ENCODE assay signal across 8 cellular contexts in genomic region chr4:4430492-4431195, GRCh38. TPM values are rescaled to one million over a fixed set of nuclear protein-coding genes. Genes with fewer than 3 reads are reported as not detected.
DNase-seq lines count a peak whose midpoint lies in the region; ATAC-seq and TF ChIP-seq lines count a peak whose summit lies in the region.

No MANE protein-coding gene starts in this region.

- no peak overlapping the region for H3K4me2 ChIP-seq in OCI-LY3 (ENCODE audit: low read length)
- no peak overlapping the region for H3K4me2 ChIP-seq in smooth muscle cell

- peak; percentile 68 for ATAC-seq in HG03159 (IDR thresholded peaks at IDR 0.05; ENCODE audit: unreplicated experiment)
- no peak for ATAC-seq in GM18870 (IDR thresholded peaks at IDR 0.05; ENCODE audit: unreplicated experiment)

- H3K4me3 ChIP-seq in OCI-LY3 (ENCODE audit: low read length) (no peak overlapping the region), smooth muscle cell (no peak overlapping the region)

- 34% methylated on average over 7 of the region's 7 CpGs for WGBS in smooth muscle cell (ENCODE audit: low lambda C conversion rate)

- H4K20me1 ChIP-seq in OCI-LY3 (ENCODE audit: insufficient read depth, low read length) = no peaks in the 10 kb centered on the region
- peaks cover 21% of the 10 kb centered on the region for H4K20me1 ChIP-seq in smooth muscle cell (ENCODE audit: low read depth)

- DNase-seq in AG08395 (ENCODE audit: low spot score) (peak; percentile 96), GM13976 (ENCODE audit: low spot score) (peak; percentile 69), glomerular visceral epithelial cell (ENCODE audit: extremely low spot score) (peak; percentile 67), smooth muscle cell (lab: John Stamatoyannopoulos, UW; ENCODE audit: unreplicated experiment) (no peak)
- peak; percentile 16 for DNase-seq in activated T-helper 9 cell treated with anti-CD3 and anti-CD28 coated beads, Interleukin-2, amount 50 U/mL, for 16 hours (ENCODE audit: low read depth)

- no peaks in the 10 kb centered on the region for H3F3A ChIP-seq in smooth muscle cell (ENCODE audit: low read depth)

- H3K36me3 ChIP-seq in OCI-LY3 (replicated peaks; ENCODE audit: low read depth, low read length) (peaks cover 11% of the 10 kb centered on the region), smooth muscle cell (ENCODE audit: low read depth) (no peaks in the 10 kb centered on the region)

- H3K4me1 ChIP-seq in OCI-LY3 (ENCODE audit: low read length) = peaks cover 4% of the 10 kb centered on the region
- peaks cover 9% of the 10 kb centered on the region for H3K4me1 ChIP-seq in smooth muscle cell (ENCODE audit: low read depth)

- no peaks in the 10 kb centered on the region for H3K27me3 ChIP-seq in OCI-LY3 (ENCODE audit: low read depth, low read length)
- no peaks in the 10 kb centered on the region for H3K27me3 ChIP-seq in smooth muscle cell (ENCODE audit: low read depth)

- H3K27ac ChIP-seq in OCI-LY3 (ENCODE audit: low read length) (no peak overlapping the region), smooth muscle cell (ENCODE audit: low read depth) (no peak overlapping the region)

- H3K9me3 ChIP-seq in OCI-LY3 (ENCODE audit: insufficient read depth, low read length) (no peaks in the 10 kb centered on the region), smooth muscle cell (replicated peaks; ENCODE audit: low read depth) (no peaks in the 10 kb centered on the region)

- H3K9ac ChIP-seq in OCI-LY3 (ENCODE audit: low read length) (no peak overlapping the region), smooth muscle cell (ENCODE audit: low read depth) (no peak overlapping the region)

- in situ Hi-C loops in GM13976 (cut with MboI; ENCODE audit: low sequenced_read_pairs, unreplicated experiment) = no loop called here

- H2AFZ ChIP-seq in OCI-LY3 (ENCODE audit: low read depth, low read length) (no peak overlapping the region), smooth muscle cell (ENCODE audit: low read depth) (no peak overlapping the region)

- TF ChIP-seq CTCF in GM13976 (IDR thresholded peaks at IDR 0.05; ENCODE audit: borderline replicate concordance, control extremely low read depth, extremely low read depth, insufficient read depth, missing control alignments) = peak; percentile 35
- peak; percentile 82 for TF ChIP-seq CTCF in OCI-LY3 (IDR thresholded peaks at IDR 0.05; ENCODE audit: low read depth, low read length)
- peak; percentile 75 for TF ChIP-seq CTCF in smooth muscle cell (IDR thresholded peaks at IDR 0.05; ENCODE audit: borderline replicate concordance, insufficient read depth, poor library complexity, severe bottlenecking)

- no peaks in the 10 kb centered on the region for H3K79me2 ChIP-seq in OCI-LY3 (ENCODE audit: low read length)
- no peaks in the 10 kb centered on the region for H3K79me2 ChIP-seq in smooth muscle cell (ENCODE audit: low read depth)

RNA-seq across cellular contexts. Expression of gene NSG1, which starts 43.7 kb away (rescaled TPM):
- 11.4 and 15.4 TPM in 2 replicates for total RNA-seq in smooth muscle cell
- polyA plus RNA-seq in smooth muscle cell = 8.4 and 19.0 TPM in 2 replicates
